10 cellular contexts compared by ENCODE assay signal in the genomic region with DNA sequence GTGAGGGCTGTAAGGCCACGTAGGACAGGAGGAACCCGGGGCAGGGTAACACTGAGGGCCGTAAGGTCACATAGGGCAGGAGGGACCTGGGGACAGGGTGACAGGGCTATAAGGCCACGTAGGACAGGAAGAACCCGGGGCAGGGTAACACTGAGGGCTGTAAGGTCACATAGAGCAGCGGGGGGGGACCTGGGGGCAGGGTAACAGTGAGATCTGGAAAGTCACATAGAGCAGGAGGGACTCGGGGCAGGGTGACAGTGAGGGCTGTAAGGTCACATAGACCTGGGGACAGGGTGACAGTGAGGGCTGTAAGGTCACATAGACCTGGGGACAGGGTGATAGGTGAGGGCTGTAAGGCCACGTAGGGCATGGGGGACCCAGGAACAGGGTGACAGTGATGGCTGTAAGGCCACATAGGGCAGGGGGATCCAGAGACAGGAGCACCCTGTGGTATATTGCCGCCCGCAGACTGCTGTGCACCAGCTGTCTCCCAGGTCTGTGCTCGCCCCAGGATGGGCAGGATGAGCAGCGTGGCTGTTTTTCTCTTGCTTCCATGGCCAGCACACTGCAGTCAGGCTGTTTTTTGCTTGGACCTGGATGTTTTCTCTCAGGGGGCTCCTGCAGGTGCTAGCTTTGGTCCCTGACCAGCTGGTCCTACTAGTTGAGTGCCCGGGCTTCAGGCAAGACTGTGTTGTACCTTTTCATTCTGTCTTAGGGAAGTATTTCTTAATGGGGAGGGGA. TPM values are rescaled to one million over a fixed set of nuclear protein-coding genes. Genes with fewer than 3 reads are reported as not detected.
DNase-seq lines count a peak whose midpoint lies in the region; ATAC-seq and TF ChIP-seq lines count a peak whose summit lies in the region.
"Had no signal": no experiment of that assay in that cellular context is flagged by ENCODE, and none has a peak within 500 bp of the region (broad histone marks: within the 10 kb centered on the region; RNA-seq: fewer than 3 reads in every experiment).

No MANE protein-coding gene starts in this region.

- no peak overlapping the region for H3K4me3 ChIP-seq in thyroid gland (replicated peaks in 1 of 3)

- no peak for DNase-seq in T-helper 2 cell treated with Interferon-gamma antibody and Interleukin-4, amounts not matched to agents 5 μg/mL and 100 μg/mL, for 36 hours (ENCODE audit: low spot score)
- DNase-seq in T-helper 2 cell (no peak), memory B cell (ENCODE audit: low spot score in 2 of 2) (no peak), thyroid gland (no peak), KBM-7 (no peak), NCI-H187 (lab: John Stamatoyannopoulos, UW) (no peak)
- DNase-seq: activated naive CD8-positive, alpha-beta T cell treated with anti-CD3 and anti-CD28 coated beads, Interleukin-2, amount 10 ng/mL, durations not matched to agents 7 days and 5 days; NCI-H2227 treated with DMSO at 0.1 percent for 48 hours had no signal

- in situ Hi-C loops in KBM-7 (cut with MboI; ENCODE audit: low pct_unique_long_range_greater_than_20kb, low sequenced_read_pairs) = loop anchor here (25.0 kb wide), 2 partner anchors 257 to 407 kb away; no protein-coding TSS in a partner anchor

- no peaks in the 10 kb centered on the region for H3K27me3 ChIP-seq in thyroid gland

- no peaks in the 10 kb centered on the region for H3K9me3 ChIP-seq in thyroid gland

- peaks cover 23% of the 10 kb centered on the region for H3K36me3 Mint-ChIP-seq in T-helper 2 cell treated with Interferon-gamma antibody and Interleukin-4, amounts not matched to agents 5 μg/mL and 100 μg/mL, for 36 hours (ENCODE audit: low read depth)
- no peaks in the 10 kb centered on the region for H3K36me3 Mint-ChIP-seq in memory B cell

- TF ChIP-seq CTCF in thyroid gland (IDR thresholded peaks at IDR 0.05) = no peak

- H3K9me3 Mint-ChIP-seq in T-helper 2 cell treated with Interferon-gamma antibody and Interleukin-4, amounts not matched to agents 5 μg/mL and 100 μg/mL, for 36 hours = no peaks in the 10 kb centered on the region
- no peaks in the 10 kb centered on the region for H3K9me3 Mint-ChIP-seq in memory B cell
- H3K9me3 Mint-ChIP-seq: activated naive CD8-positive, alpha-beta T cell treated with anti-CD3 and anti-CD28 coated beads, Interleukin-2, amount 10 ng/mL, durations not matched to agents 7 days and 5 days had no signal

- no peaks in the 10 kb centered on the region for H3K36me3 ChIP-seq in thyroid gland

- ATAC-seq in memory B cell (ENCODE audit: low read depth) = no peak
- ATAC-seq in HG02970 (IDR thresholded peaks at IDR 0.05; ENCODE audit: low FRiP score, unreplicated experiment) = no peak

- H3K27ac ChIP-seq in angular gyrus (ENCODE audit: low read depth, low read length) (peak overlapping the region; percentile 37), thyroid gland (peak overlapping the region; percentile 91 to 94 (median 92))

- peaks cover 59 to 62% of the 10 kb centered on the region in 2 donors for H3K4me1 ChIP-seq in thyroid gland

- peaks cover 17% of the 10 kb centered on the region for H3K4me1 Mint-ChIP-seq in T-helper 2 cell treated with Interferon-gamma antibody and Interleukin-4, amounts not matched to agents 5 μg/mL and 100 μg/mL, for 36 hours (ENCODE audit: low read depth)
- peaks cover 21% of the 10 kb centered on the region for H3K4me1 Mint-ChIP-seq in memory B cell

- no peak for TF ChIP-seq POLR2A in thyroid gland (IDR thresholded peaks at IDR 0.05)

- intact Hi-C loops in thyroid gland (cut with DNase I) = loop anchor here (10.0 kb wide), 1 partner anchor 159 kb away; no protein-coding TSS in a partner anchor

- no peak overlapping the region for H3K4me3 Mint-ChIP-seq in T-helper 2 cell treated with Interferon-gamma antibody and Interleukin-4, amounts not matched to agents 5 μg/mL and 100 μg/mL, for 36 hours
- no peak overlapping the region for H3K4me3 Mint-ChIP-seq in memory B cell
- H3K4me3 Mint-ChIP-seq: activated naive CD8-positive, alpha-beta T cell treated with anti-CD3 and anti-CD28 coated beads, Interleukin-2, amount 10 ng/mL, durations not matched to agents 7 days and 5 days had no signal

- no peaks in the 10 kb centered on the region for H3K27me3 Mint-ChIP-seq in T-helper 2 cell treated with Interferon-gamma antibody and Interleukin-4, amounts not matched to agents 5 μg/mL and 100 μg/mL, for 36 hours (ENCODE audit: low read depth)
- no peaks in the 10 kb centered on the region for H3K27me3 Mint-ChIP-seq in memory B cell
- H3K27me3 Mint-ChIP-seq: activated naive CD8-positive, alpha-beta T cell treated with anti-CD3 and anti-CD28 coated beads, Interleukin-2, amount 10 ng/mL, durations not matched to agents 7 days and 5 days had no signal

- peak overlapping the region; percentile 60 for H3K27ac Mint-ChIP-seq in T-helper 2 cell treated with Interferon-gamma antibody and Interleukin-4, amounts not matched to agents 5 μg/mL and 100 μg/mL, for 36 hours
- H3K27ac Mint-ChIP-seq in memory B cell = peak overlapping the region; percentile 76
- H3K27ac Mint-ChIP-seq: activated naive CD8-positive, alpha-beta T cell treated with anti-CD3 and anti-CD28 coated beads, Interleukin-2, amount 10 ng/mL, durations not matched to agents 7 days and 5 days had no signal

- 87 to 96% methylated on average over 13 of the region's 13 CpGs for WGBS in thyroid gland, 2 donors

RNA-seq across cellular contexts. Expression of a gene that starts 55.7 kb away (rescaled TPM):
- total RNA-seq in thyroid gland = 10 to 100 TPM; 16.9 to 33.0 (median 24.4) TPM
